Comparison of ENCODE assay signal across 1 cellular context in the genomic region with DNA sequence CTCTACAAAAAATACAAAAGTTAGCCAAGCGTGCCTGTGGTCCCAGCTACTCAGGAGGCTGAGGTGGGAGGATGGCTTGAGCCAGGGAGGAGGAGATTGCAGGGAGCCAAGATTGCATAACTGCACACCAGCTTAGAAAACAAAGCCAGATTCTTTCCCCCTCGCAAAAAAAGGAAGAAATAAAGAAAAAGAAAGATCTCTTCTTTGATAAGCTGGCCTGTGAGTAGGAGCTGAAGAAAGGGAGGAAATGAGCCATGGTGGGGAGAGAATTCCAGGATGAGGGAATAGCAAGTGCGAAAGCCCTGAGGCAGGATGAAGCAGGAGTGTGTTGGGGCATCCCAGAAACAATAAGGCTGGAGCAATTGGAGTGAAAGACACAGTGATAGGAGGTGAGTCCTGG.
TF ChIP-seq lines count a peak whose summit lies in the region.

No MANE protein-coding gene starts in this region.

TF ChIP-seq in K562, 482 proteins besides CTCF, POLR2A, EP300 and RAD21:
- no peak for TF ChIP-seq ZNF395 (CRISPR knock-in tag; IDR thresholded peaks at IDR 0.05)
- peak; percentile 37; the same call in 1 of the 2 replicates for TF ChIP-seq CEBPB (tag; IDR thresholded peaks at IDR 0.05)
